22 cellular contexts compared by ENCODE assay signal in genomic region chr5:171268700-171269413, GRCh38. TPM values are rescaled to one million over a fixed set of nuclear protein-coding genes. Genes with fewer than 3 reads are reported as not detected.
DNase-seq lines count a peak whose midpoint lies in the region; ATAC-seq and TF ChIP-seq lines count a peak whose summit lies in the region.
"Had no signal": no experiment of that assay in that cellular context is flagged by ENCODE, and none has a peak within 500 bp of the region (broad histone marks: within the 10 kb centered on the region; RNA-seq: fewer than 3 reads in every experiment).

No MANE protein-coding gene starts in this region.

- peak overlapping the region; percentile 71 for H2BK120ac ChIP-seq in IMR-90 (ENCODE audit: low read depth, low read length)

- H2AFZ ChIP-seq in IMR-90 (replicated peaks; ENCODE audit: low read length, poor library complexity): no peak overlapping the region

- H3K4me1 ChIP-seq in IMR-90 (ENCODE audit: control insufficient read depth, insufficient read depth, low read length) (peaks cover 5% of the 10 kb centered on the region; the same call in 1 of the 2 replicates), endodermal cell (ENCODE audit: control insufficient read depth, insufficient read depth, low read length) (no peaks in the 10 kb centered on the region)
- H3K4me1 ChIP-seq: SJCRH30 had no signal

- H3K18ac ChIP-seq in IMR-90 (ENCODE audit: low read depth, low read length): peak overlapping the region; percentile 8; the same call in 1 of the 2 replicates

- ATAC-seq in IMR-90 (ENCODE audit: low read depth): no peak
- no peak for ATAC-seq in activated naive CD4-positive, alpha-beta T cell treated with anti-CD3 and anti-CD28 coated beads, Interleukin-2, amount 50 U/mL, for 72 hours
- ATAC-seq: HepG2 had no signal

- no peaks in the 10 kb centered on the region for H3K79me1 ChIP-seq in IMR-90 (ENCODE audit: low read depth in 1 of 2, low read length in 2 of 2)

- H3K4me3 ChIP-seq in IMR-90 (ENCODE audit: insufficient read depth, low read depth, low read length) (no peak overlapping the region), endodermal cell (ENCODE audit: low read length) (no peak overlapping the region)
- H3K4me3 ChIP-seq: SJCRH30 had no signal

- peaks cover 3% of the 10 kb centered on the region for H3K36me3 Mint-ChIP-seq in endodermal cell (ENCODE audit: low read depth)
- no peaks in the 10 kb centered on the region for H3K36me3 Mint-ChIP-seq in activated naive CD4-positive, alpha-beta T cell treated with anti-CD3 and anti-CD28 coated beads, Interleukin-2, amount 50 U/mL, for 72 hours
- H3K36me3 Mint-ChIP-seq: CD4-positive, CD25-positive, alpha-beta regulatory T cell had no signal

- peaks cover 2% of the 10 kb centered on the region; the same call in 1 of the 2 replicates for H3K36me3 ChIP-seq in IMR-90 (ENCODE audit: control insufficient read depth, insufficient read depth, low read length)
- no peaks in the 10 kb centered on the region for H3K36me3 ChIP-seq in endodermal cell (ENCODE audit: control insufficient read depth, insufficient read depth, low read length)

- BruUV-seq in IMR-90 (replicated peaks; lab: Mats Ljungman, UMichigan): no TSS peak

- H3K4ac ChIP-seq in IMR-90 (ENCODE audit: low read depth, low read length): peak overlapping the region; percentile 49

- H2BK20ac ChIP-seq in IMR-90 (ENCODE audit: low read depth, low read length): peak overlapping the region; percentile 78

- CTCF ChIA-PET in IMR-90 (lab: Yijun Ruan, JAX): no interaction called here

- 0 out of 3 replicates have a peak overlapping the region, but pooled peaks have one; percentile 12 for H2BK15ac ChIP-seq in IMR-90 (ENCODE audit: low read depth, low read length)

- in situ Hi-C loops in Caki2 (cut with HindIII; ENCODE audit: low pct_unique_long_range_greater_than_20kb, low sequenced_read_pairs): no loop called here
- in situ Hi-C loops in IMR-90 (cut with MboI; ENCODE audit: low sequenced_read_pairs): no loop called here

- H3K56ac ChIP-seq in IMR-90 (ENCODE audit: extremely low read depth, insufficient read depth, low read length): peak overlapping the region; percentile 81; the same call in 1 of the 2 replicates

- no peaks in the 10 kb centered on the region for H3K9me3 Mint-ChIP-seq in endodermal cell
- H3K9me3 Mint-ChIP-seq in activated naive CD4-positive, alpha-beta T cell treated with anti-CD3 and anti-CD28 coated beads, Interleukin-2, amount 50 U/mL, for 72 hours: no peaks in the 10 kb centered on the region

- H4K5ac ChIP-seq in IMR-90 (ENCODE audit: low read depth, low read length): peak overlapping the region; percentile 8; the same call in 1 of the 2 replicates

- 100% methylated on average over 1 of the region's 6 CpGs; no CpG with 5 or more reads in 1 of the 2 experiments for WGBS in IMR-90 (ENCODE audit: extremely low coverage in 2 of 2, insufficient read length in 1 of 2), 2 experiments
- 83 to 93% methylated on average over 4 to 6 of the region's 6 CpGs for WGBS in endodermal cell (ENCODE audit: insufficient coverage in 1 of 2, insufficient read length in 1 of 2), 2 experiments

- no peaks in the 10 kb centered on the region for H3K4me1 Mint-ChIP-seq in endodermal cell

- no peak for TF ChIP-seq RAD21 in IMR-90 (IDR thresholded peaks at IDR 0.05; ENCODE audit: low read length)

- peak overlapping the region; percentile 71 for H4K91ac ChIP-seq in IMR-90 (ENCODE audit: insufficient read depth, low read depth, low read length)

- peak overlapping the region; percentile 71 for H2BK5ac ChIP-seq in IMR-90 (ENCODE audit: low read depth, low read length, poor library complexity, severe bottlenecking)

- H4K20me1 ChIP-seq in IMR-90 (ENCODE audit: insufficient read depth, low read length): no peaks in the 10 kb centered on the region

- H3K23ac ChIP-seq in IMR-90 (ENCODE audit: low read depth, low read length): 0 out of 2 replicates have a peak overlapping the region, but pooled peaks have one; percentile 36

- intact Hi-C loops in IMR-90 (cut with micrococcal nuclease): loop anchor here (5.0 kb wide), 1 partner anchor 37 kb away; no protein-coding TSS in a partner anchor

- H3K4me3 Mint-ChIP-seq in endodermal cell: no peak overlapping the region
- H3K4me3 Mint-ChIP-seq: CD4-positive, CD25-positive, alpha-beta regulatory T cell had no signal

- H2AK9ac ChIP-seq in IMR-90 (replicated peaks; ENCODE audit: low read depth, low read length, poor library complexity): no peak overlapping the region

- peak overlapping the region; percentile 21; the same call in 1 of the 2 replicates for H2AK5ac ChIP-seq in IMR-90 (ENCODE audit: low read depth, low read length)

- no peaks in the 10 kb centered on the region for H3K27me3 ChIP-seq in IMR-90 (ENCODE audit: control insufficient read depth, insufficient read depth, low read length)
- H3K27me3 ChIP-seq in endodermal cell (ENCODE audit: control insufficient read depth, insufficient read depth, low read length, poor library complexity, severe bottlenecking): no peaks in the 10 kb centered on the region
- H3K27me3 ChIP-seq: SJCRH30 had no signal

- no peak for TF ChIP-seq CTCF in IMR-90 (conservative IDR thresholded peaks at IDR 0.05; ENCODE audit: low read depth, low read length)
- no peak for TF ChIP-seq CTCF in endodermal cell (conservative IDR thresholded peaks at IDR 0.05)

- POLR2A ChIA-PET in IMR-90 (lab: Charles Lee; ENCODE audit: unreplicated experiment): no interaction called here

- peak overlapping the region; percentile 20 to 48; a peak in 3 of 4 replicates for H4K8ac ChIP-seq in IMR-90 (ENCODE audit: low read depth in 2 of 2, low read length in 2 of 2)

- H3K27ac ChIP-seq in IMR-90 (ENCODE audit: insufficient read depth, low read length) (peak overlapping the region; percentile 41; the same call in 1 of the 2 replicates), endodermal cell (ENCODE audit: low read depth, low read length) (peak overlapping the region; percentile 25)
- H3K27ac ChIP-seq: HL-60, SJCRH30 had no signal

- DNase-seq in Caki2 (ENCODE audit: low read depth) (peak; percentile 8), IMR-90 (no peak), endodermal cell (no peak), renal cortical epithelial cell (ENCODE audit: low read depth) (peak; percentile 43), HK-2 (ENCODE audit: unreplicated experiment) (no peak), DMS153 treated with DMSO at 0.1 percent for 48 hours (lab: John Stamatoyannopoulos, UW; ENCODE audit: unreplicated experiment) (no peak)
- no peak for DNase-seq in activated naive CD4-positive, alpha-beta T cell treated with anti-CD3 and anti-CD28 coated beads, Interleukin-2, amount 50 U/mL, for 72 hours (ENCODE audit: low spot score in 2 of 2)
- DNase-seq: CD4-positive, CD25-positive, alpha-beta regulatory T cell; COR-L47; DMS153; KBM-7; NCI-H1092 treated with DMSO at 0.1 percent for 48 hours; NCI-H1436 treated with DMSO at 0.1 percent for 48 hours; NCI-H2029 treated with DMSO at 0.1 percent for 48 hours; SJCRH30 had no signal

- H3K4me2 ChIP-seq in IMR-90 (ENCODE audit: low read depth, low read length): no peak overlapping the region

- H3K27me3 Mint-ChIP-seq in endodermal cell (ENCODE audit: insufficient read depth): no peaks in the 10 kb centered on the region

- H3K27ac Mint-ChIP-seq in endodermal cell: no peak overlapping the region
- H3K27ac Mint-ChIP-seq in activated naive CD4-positive, alpha-beta T cell treated with anti-CD3 and anti-CD28 coated beads, Interleukin-2, amount 50 U/mL, for 72 hours: no peak overlapping the region
- H3K27ac Mint-ChIP-seq: CD4-positive, CD25-positive, alpha-beta regulatory T cell had no signal

- dilution Hi-C loops in IMR-90 (cut with HindIII; ENCODE audit: low sequenced_read_pairs, unreplicated experiment): no loop called here

- no peaks in the 10 kb centered on the region for H3K9me1 ChIP-seq in IMR-90 (ENCODE audit: insufficient read depth, low read length)

- H3K9ac ChIP-seq in IMR-90 (ENCODE audit: low read depth, low read length): no peak overlapping the region
- H3K9ac ChIP-seq in endodermal cell (ENCODE audit: extremely low read depth, low read length, poor library complexity, severe bottlenecking): no peak overlapping the region

- TF ChIP-seq POLR2A in IMR-90 (IDR thresholded peaks at IDR 0.05; ENCODE audit: low read depth, low read length): no peak

- H3K9me3 ChIP-seq in IMR-90 (ENCODE audit: control insufficient read depth, insufficient read depth, low read length): no peaks in the 10 kb centered on the region
- H3K9me3 ChIP-seq in endodermal cell (ENCODE audit: control insufficient read depth, low read length): peaks cover 3% of the 10 kb centered on the region
- H3K9me3 ChIP-seq: SJCRH30 had no signal

- H3K14ac ChIP-seq in IMR-90 (replicated peaks; ENCODE audit: low read depth, low read length): 0 out of 2 replicates have a peak overlapping the region, but pooled peaks have one; percentile 46

TF ChIP-seq in IMR-90, 13 proteins besides CTCF, POLR2A, EP300 and RAD21:
- TF ChIP-seq, protein P1, sequence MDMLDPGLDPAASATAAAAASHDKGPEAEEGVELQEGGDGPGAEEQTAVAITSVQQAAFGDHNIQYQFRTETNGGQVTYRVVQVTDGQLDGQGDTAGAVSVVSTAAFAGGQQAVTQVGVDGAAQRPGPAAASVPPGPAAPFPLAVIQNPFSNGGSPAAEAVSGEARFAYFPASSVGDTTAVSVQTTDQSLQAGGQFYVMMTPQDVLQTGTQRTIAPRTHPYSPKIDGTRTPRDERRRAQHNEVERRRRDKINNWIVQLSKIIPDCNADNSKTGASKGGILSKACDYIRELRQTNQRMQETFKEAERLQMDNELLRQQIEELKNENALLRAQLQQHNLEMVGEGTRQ (IDR thresholded peaks at IDR 0.05; ENCODE audit: low read depth, low read length): no peak
- TF ChIP-seq MXI1 (IDR thresholded peaks at IDR 0.05; ENCODE audit: borderline replicate concordance, low read depth, low read length): no peak
- no peak for TF ChIP-seq MAZ (IDR thresholded peaks at IDR 0.05; ENCODE audit: borderline replicate concordance, low read depth, low read length)
TF ChIP-seq in IMR-90: peak in this region for 0.

RNA-seq across cellular contexts. Expression of gene TLX3, which starts 40.2 kb away (rescaled TPM):
- not detected in 2 replicates for total RNA-seq in Caki2 (2014; rRNA removed; shearing (Covaris generic); ENCODE audit: low replicate concordance)
- total RNA-seq in IMR-90 (2012; rRNA removed): not detected in 2 replicates
- polyA plus RNA-seq in IMR-90 (2012; rRNA removed): not detected in 2 replicates
- polyA plus RNA-seq in IMR-90 (2012; cell fraction: cytosol; rRNA removed): not detected in 2 replicates
- polyA plus RNA-seq in IMR-90 (2012; cell fraction: nucleus; rRNA removed; ENCODE audit: low replicate concordance): not detected in 2 replicates
- not detected for total RNA-seq in endodermal cell
- 13.1 TPM for polyA plus RNA-seq in endodermal cell (2013, experiment 1 of 2)
- 9.2 TPM for polyA plus RNA-seq in endodermal cell (2013, experiment 2 of 2)
- total RNA-seq in renal cortical epithelial cell: 0.35 TPM in 1 of 2 replicates, not detected in the other
- not detected for total RNA-seq in activated naive CD4-positive, alpha-beta T cell treated with anti-CD3 and anti-CD28 coated beads, Interleukin-2, amount 50 U/mL, for 72 hours
- total RNA-seq: A673; CD4-positive, CD25-positive, alpha-beta regulatory T cell; H4; HepG2; HT-29; T-helper 1 cell treated with Interleukin-12 subunit alpha and Interleukin-12 subunit beta and Interleukin-4 antibody, amounts not matched to agents 30 ng/mL and 1 ng/mL, for 36 hours had no signal
- polyA plus RNA-seq: BJ; CD4-positive, CD25-positive, alpha-beta regulatory T cell; HepG2 had no signal

Comparison
In these comparisons a context has a peak if more than half of its experiments do, and no peak if none do; other contexts are left out.
1. DNase-seq: peak in Caki2 (single experiment) and renal cortical epithelial cell (single experiment); none in IMR-90 (single experiment), endodermal cell (single experiment), activated naive CD4-positive, alpha-beta T cell treated with anti-CD3 and anti-CD28 coated beads, Interleukin-2, amount 50 U/mL, for 72 hours (0 of 2), HK-2 (single experiment) and DMS153 treated with DMSO at 0.1 percent for 48 hours (single experiment).